1 cellular context compared by ENCODE assay signal in the genomic region with DNA sequence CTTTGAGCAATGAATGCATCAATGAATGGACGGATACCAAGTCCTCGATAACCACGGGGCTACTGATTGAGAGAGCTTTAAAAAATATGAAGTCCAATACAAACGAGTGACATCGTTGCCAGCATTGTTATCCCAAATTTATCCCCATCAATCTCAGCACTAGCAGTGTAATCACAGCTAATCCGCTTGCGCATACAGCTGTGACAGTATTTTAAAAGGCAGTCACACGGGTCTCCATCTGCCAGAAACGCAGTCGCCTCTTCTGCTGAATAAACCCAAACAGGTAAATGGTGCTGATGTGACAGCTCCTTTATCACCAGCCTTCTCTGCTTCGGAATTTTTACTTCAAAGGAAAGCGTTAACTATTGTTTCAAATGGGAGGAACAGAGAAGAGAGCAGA.
TF ChIP-seq lines count a peak whose summit lies in the region.

No MANE protein-coding gene starts in this region.

TF ChIP-seq in GM23338, 12 proteins besides CTCF, POLR2A, EP300 and RAD21:
- TF ChIP-seq, protein P1, sequence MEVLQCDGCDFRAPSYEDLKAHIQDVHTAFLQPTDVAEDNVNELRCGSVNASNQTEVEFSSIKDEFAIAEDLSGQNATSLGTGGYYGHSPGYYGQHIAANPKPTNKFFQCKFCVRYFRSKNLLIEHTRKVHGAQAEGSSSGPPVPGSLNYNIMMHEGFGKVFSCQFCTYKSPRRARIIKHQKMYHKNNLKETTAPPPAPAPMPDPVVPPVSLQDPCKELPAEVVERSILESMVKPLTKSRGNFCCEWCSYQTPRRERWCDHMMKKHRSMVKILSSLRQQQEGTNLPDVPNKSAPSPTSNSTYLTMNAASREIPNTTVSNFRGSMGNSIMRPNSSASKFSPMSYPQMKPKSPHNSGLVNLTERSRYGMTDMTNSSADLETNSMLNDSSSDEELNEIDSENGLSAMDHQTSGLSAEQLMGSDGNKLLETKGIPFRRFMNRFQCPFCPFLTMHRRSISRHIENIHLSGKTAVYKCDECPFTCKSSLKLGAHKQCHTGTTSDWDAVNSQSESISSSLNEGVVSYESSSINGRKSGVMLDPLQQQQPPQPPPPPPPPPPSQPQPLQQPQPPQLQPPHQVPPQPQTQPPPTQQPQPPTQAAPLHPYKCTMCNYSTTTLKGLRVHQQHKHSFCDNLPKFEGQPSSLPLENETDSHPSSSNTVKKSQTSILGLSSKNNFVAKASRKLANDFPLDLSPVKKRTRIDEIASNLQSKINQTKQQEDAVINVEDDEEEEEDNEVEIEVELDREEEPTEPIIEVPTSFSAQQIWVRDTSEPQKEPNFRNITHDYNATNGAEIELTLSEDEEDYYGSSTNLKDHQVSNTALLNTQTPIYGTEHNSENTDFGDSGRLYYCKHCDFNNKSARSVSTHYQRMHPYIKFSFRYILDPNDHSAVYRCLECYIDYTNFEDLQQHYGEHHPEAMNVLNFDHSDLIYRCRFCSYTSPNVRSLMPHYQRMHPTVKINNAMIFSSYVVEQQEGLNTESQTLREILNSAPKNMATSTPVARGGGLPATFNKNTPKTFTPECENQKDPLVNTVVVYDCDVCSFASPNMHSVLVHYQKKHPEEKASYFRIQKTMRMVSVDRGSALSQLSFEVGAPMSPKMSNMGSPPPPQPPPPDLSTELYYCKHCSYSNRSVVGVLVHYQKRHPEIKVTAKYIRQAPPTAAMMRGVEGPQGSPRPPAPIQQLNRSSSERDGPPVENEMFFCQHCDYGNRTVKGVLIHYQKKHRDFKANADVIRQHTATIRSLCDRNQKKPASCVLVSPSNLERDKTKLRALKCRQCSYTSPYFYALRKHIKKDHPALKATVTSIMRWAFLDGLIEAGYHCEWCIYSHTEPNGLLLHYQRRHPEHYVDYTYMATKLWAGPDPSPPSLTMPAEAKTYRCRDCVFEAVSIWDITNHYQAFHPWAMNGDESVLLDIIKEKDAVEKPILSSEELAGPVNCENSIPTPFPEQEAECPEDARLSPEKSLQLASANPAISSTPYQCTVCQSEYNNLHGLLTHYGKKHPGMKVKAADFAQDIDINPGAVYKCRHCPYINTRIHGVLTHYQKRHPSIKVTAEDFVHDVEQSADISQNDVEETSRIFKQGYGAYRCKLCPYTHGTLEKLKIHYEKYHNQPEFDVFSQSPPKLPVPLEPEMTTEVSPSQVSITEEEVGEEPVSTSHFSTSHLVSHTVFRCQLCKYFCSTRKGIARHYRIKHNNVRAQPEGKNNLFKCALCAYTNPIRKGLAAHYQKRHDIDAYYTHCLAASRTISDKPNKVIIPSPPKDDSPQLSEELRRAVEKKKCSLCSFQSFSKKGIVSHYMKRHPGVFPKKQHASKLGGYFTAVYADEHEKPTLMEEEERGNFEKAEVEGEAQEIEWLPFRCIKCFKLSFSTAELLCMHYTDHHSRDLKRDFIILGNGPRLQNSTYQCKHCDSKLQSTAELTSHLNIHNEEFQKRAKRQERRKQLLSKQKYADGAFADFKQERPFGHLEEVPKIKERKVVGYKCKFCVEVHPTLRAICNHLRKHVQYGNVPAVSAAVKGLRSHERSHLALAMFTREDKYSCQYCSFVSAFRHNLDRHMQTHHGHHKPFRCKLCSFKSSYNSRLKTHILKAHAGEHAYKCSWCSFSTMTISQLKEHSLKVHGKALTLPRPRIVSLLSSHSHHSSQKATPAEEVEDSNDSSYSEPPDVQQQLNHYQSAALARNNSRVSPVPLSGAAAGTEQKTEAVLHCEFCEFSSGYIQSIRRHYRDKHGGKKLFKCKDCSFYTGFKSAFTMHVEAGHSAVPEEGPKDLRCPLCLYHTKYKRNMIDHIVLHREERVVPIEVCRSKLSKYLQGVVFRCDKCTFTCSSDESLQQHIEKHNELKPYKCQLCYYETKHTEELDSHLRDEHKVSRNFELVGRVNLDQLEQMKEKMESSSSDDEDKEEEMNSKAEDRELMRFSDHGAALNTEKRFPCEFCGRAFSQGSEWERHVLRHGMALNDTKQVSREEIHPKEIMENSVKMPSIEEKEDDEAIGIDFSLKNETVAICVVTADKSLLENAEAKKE (CRISPR knock-in tag; IDR thresholded peaks at IDR 0.05): no peak
- TF ChIP-seq ZNF114 (CRISPR knock-in tag; IDR thresholded peaks at IDR 0.05): no peak
- no peak for TF ChIP-seq EZH2 (IDR thresholded peaks at IDR 0.05; ENCODE audit: low read depth, unreplicated experiment)
